In the genomic region with DNA sequence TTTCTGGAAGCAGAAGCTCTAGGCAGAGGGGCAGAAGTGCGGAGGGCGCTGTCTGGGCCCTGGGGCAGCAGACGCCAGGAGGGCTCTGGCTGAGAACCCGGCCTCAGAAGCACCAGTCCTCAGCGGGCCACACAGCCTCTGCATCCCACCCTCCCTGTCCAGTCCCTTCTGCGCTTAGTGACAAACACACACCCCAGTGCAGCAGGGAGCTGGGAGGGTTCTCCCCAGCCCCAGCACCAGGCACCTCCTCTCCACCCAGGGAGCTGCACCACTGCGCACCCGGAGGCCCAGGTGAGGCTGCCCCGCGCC, we compare ENCODE assay signal across 29 cellular contexts. TPM values are rescaled to one million over a fixed set of nuclear protein-coding genes. Genes with fewer than 3 reads are reported as not detected.
A peak's percentile ranks its signal among the peaks of the same experiment; 100 is the strongest.
DNase-seq lines count a peak whose midpoint lies in the region; ATAC-seq and TF ChIP-seq lines count a peak whose summit lies in the region.
"Had no signal": no experiment of that assay in that cellular context is flagged by ENCODE, and none has a peak within 500 bp of the region (broad histone marks: within the 10 kb centered on the region; RNA-seq: fewer than 3 reads in every experiment).

No MANE protein-coding gene starts in this region.

- no peaks in the 10 kb centered on the region for H3K27me3 ChIP-seq in GM06990 (replicated peaks; ENCODE audit: control insufficient read depth, insufficient read depth, low read length)
- H3K27me3 ChIP-seq: body of pancreas, neural progenitor cell, thyroid gland, uterus had no signal

- H3K9me3 Mint-ChIP-seq in WTC11 (no peaks in the 10 kb centered on the region), osteocyte (ENCODE audit: unreplicated experiment) (no peaks in the 10 kb centered on the region)
- H3K9me3 Mint-ChIP-seq: CD4-positive, alpha-beta T cell; central memory CD8-positive, alpha-beta T cell; memory B cell; neural progenitor cell had no signal

- peaks cover 13% of the 10 kb centered on the region; the same call in 1 of the 2 replicates for H3K4me1 Mint-ChIP-seq in WTC11
- H3K4me1 Mint-ChIP-seq in osteocyte (ENCODE audit: unreplicated experiment): no peaks in the 10 kb centered on the region

- CTCF ChIA-PET in WTC11 (lab: Charles Lee): no interaction called here

- no peak for TF ChIP-seq CTCF in GM06990 (IDR thresholded peaks at IDR 0.05; ENCODE audit: insufficient read depth, low read length, poor library complexity, severe bottlenecking)
- no peak for TF ChIP-seq CTCF in WTC11 (IDR thresholded peaks at IDR 0.05)
- no peak for TF ChIP-seq CTCF in osteocyte (IDR thresholded peaks at IDR 0.05)

- no peak overlapping the region for H3K4me3 ChIP-seq in GM06990 (replicated peaks; ENCODE audit: low read depth, low read length)
- H3K4me3 ChIP-seq: A549, body of pancreas, neural progenitor cell, PC-9, thyroid gland, uterus had no signal

- H3K36me3 ChIP-seq in GM06990 (ENCODE audit: control insufficient read depth, insufficient read depth, low read length): peaks cover 24% of the 10 kb centered on the region
- H3K36me3 ChIP-seq: neural progenitor cell, uterus had no signal

- no peaks in the 10 kb centered on the region for H3K27me3 Mint-ChIP-seq in WTC11 (ENCODE audit: low read depth)
- H3K27me3 Mint-ChIP-seq in osteocyte (ENCODE audit: unreplicated experiment): no peaks in the 10 kb centered on the region
- H3K27me3 Mint-ChIP-seq: CD4-positive, alpha-beta T cell; central memory CD8-positive, alpha-beta T cell; memory B cell had no signal

- H3K27ac Mint-ChIP-seq in WTC11: no peak overlapping the region
- no peak overlapping the region for H3K27ac Mint-ChIP-seq in osteocyte (ENCODE audit: unreplicated experiment)
- H3K27ac Mint-ChIP-seq: CD4-positive, alpha-beta T cell; memory B cell; neural progenitor cell had no signal

- POLR2A ChIA-PET in WTC11 (lab: Charles Lee): no interaction called here

- H3K36me3 Mint-ChIP-seq in WTC11: no peaks in the 10 kb centered on the region
- peaks cover 23% of the 10 kb centered on the region for H3K36me3 Mint-ChIP-seq in osteocyte (ENCODE audit: unreplicated experiment)

- no peak for ATAC-seq in WTC11
- no peak for ATAC-seq in GM19452 (IDR thresholded peaks at IDR 0.05; ENCODE audit: unreplicated experiment)
- ATAC-seq: A549, body of pancreas, right cardiac atrium, Right ventricle myocardium inferior had no signal

- H3K4me3 Mint-ChIP-seq in WTC11 (no peak overlapping the region), osteocyte (ENCODE audit: unreplicated experiment) (no peak overlapping the region)
- H3K4me3 Mint-ChIP-seq: CD4-positive, alpha-beta T cell; central memory CD8-positive, alpha-beta T cell; memory B cell; neural progenitor cell had no signal

- peak; percentile 49 for DNase-seq in activated CD8-positive, alpha-beta memory T cell treated with anti-CD3 and anti-CD28 coated beads, Interleukin-2, amount 50 U/mL, for 48 hours
- DNase-seq in activated CD8-positive, alpha-beta memory T cell treated with anti-CD3 and anti-CD28 coated beads for 24 hours: no peak
- DNase-seq in GM06990 (ENCODE audit: extremely low read depth, insufficient read length): peak; percentile 1
- peak; percentile 8 for DNase-seq in WTC11 (ENCODE audit: low spot score)
- peak; percentile 80 for DNase-seq in osteocyte (ENCODE audit: extremely low spot score, unreplicated experiment)
- DNase-seq in NCI-H1417 treated with DMSO at 0.1 percent for 48 hours (lab: John Stamatoyannopoulos, UW): no peak
- DNase-seq in activated CD4-positive, alpha-beta T cell treated with anti-CD3 and anti-CD28 coated beads, Interleukin-2, amount 50 U/mL, for 4 hours: no peak
- DNase-seq: activated CD4-positive, alpha-beta T cell treated with anti-CD3 and anti-CD28 coated beads for 1 hour; EL; erythroblast; HCEC 1CT; IMR-90; NCI-H1436 treated with DMSO at 0.1 percent for 48 hours; NCI-H226; NCI-H69; PC-9; stimulated activated CD4-positive, alpha-beta T cell treated with anti-CD3 and anti-CD28 coated beads, Interleukin-12 subunit alpha, Interleukin-12 subunit beta, amount 100 ng/mL, for 4 hours; stimulated activated CD4-positive, alpha-beta T cell treated with anti-CD3 and anti-CD28 coated beads, Interleukin-2, amount 100 ng/mL, for 48 hours had no signal

TF ChIP-seq in WTC11, 78 proteins besides CTCF, POLR2A, EP300 and RAD21:
- TF ChIP-seq PRRX2 (CRISPR knock-in tag; IDR thresholded peaks at IDR 0.05): no peak
- TF ChIP-seq NR1H2 (CRISPR knock-in tag; IDR thresholded peaks at IDR 0.05): no peak
- no peak for TF ChIP-seq IRF2 (CRISPR knock-in tag; IDR thresholded peaks at IDR 0.05; ENCODE audit: borderline replicate concordance, low read depth)
- TF ChIP-seq NFYB (CRISPR knock-in tag; conservative IDR thresholded peaks at IDR 0.05; ENCODE audit: low read depth): no peak
- TF ChIP-seq, protein P1, sequence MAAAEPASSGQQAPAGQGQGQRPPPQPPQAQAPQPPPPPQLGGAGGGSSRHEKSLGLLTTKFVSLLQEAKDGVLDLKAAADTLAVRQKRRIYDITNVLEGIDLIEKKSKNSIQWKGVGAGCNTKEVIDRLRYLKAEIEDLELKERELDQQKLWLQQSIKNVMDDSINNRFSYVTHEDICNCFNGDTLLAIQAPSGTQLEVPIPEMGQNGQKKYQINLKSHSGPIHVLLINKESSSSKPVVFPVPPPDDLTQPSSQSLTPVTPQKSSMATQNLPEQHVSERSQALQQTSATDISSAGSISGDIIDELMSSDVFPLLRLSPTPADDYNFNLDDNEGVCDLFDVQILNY (CRISPR knock-in tag; IDR thresholded peaks at IDR 0.05): no peak
- no peak for TF ChIP-seq TCF7 (CRISPR knock-in tag; IDR thresholded peaks at IDR 0.05; ENCODE audit: low read depth)

RNA-seq across cellular contexts. Expression of a gene that starts 8.8 kb away (rescaled TPM):
- total RNA-seq in WTC11 (2021) (11.9 to 14.7 TPM (median 12.4 TPM) in 3 replicates), osteocyte (10.2 and 11.7 TPM in 2 replicates)

RNA-seq across cellular contexts. Expression of a gene that starts 8.8 kb away (rescaled TPM):
- 2.5 to 3.5 TPM (median 2.8 TPM) in 3 replicates for total RNA-seq in WTC11 (2021)
- total RNA-seq in osteocyte: 3.8 and 4.2 TPM in 2 replicates

RNA-seq across cellular contexts. Expression of a gene that starts 11.2 kb away (rescaled TPM):
- total RNA-seq in WTC11 (2021) (17.7 to 22.7 TPM (median 20.4 TPM) in 3 replicates), osteocyte (74.9 and 81.5 TPM in 2 replicates)

Comparison
In these comparisons a context has a peak if more than half of its experiments do, and no peak if none do; other contexts are left out.
1. DNase-seq: peak in activated CD8-positive, alpha-beta memory T cell treated with anti-CD3 and anti-CD28 coated beads, Interleukin-2, amount 50 U/mL, for 48 hours (single experiment), GM06990 (single experiment), WTC11 (single experiment) and osteocyte (single experiment); none in activated CD8-positive, alpha-beta memory T cell treated with anti-CD3 and anti-CD28 coated beads for 24 hours (single experiment), NCI-H1417 treated with DMSO at 0.1 percent for 48 hours (single experiment) and activated CD4-positive, alpha-beta T cell treated with anti-CD3 and anti-CD28 coated beads, Interleukin-2, amount 50 U/mL, for 4 hours (0 of 2).